In the genomic region with DNA sequence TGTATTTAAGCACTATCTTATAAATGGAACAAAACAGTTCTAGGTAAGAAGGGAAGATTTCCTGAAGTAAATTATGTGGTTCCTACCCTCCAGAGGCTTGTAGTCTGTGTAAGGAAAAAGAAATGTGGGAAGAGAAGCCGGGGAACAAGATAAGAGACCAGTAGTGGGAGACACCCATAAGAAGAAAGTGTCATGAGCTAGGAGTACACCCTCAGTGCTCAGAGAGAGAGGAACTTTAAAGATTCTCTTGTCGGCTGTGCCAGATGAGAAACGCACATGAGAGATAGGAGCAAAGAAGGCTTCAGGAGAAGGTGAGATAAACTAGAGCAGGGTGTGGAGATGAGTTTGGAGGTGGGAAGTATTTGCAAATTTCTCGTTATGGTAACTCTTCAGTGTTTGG, we compare ENCODE assay signal across 22 cellular contexts.
"Had no signal": no experiment of that assay in that cellular context is flagged by ENCODE, and none has a peak within 500 bp of the region (broad histone marks: within the 10 kb centered on the region; RNA-seq: fewer than 3 reads in every experiment).

No MANE protein-coding gene starts in this region.

- H3K27me3 Mint-ChIP-seq: activated B cell treated with CpG ODN at 0.5 μM for 24 hours; activated CD4-positive, alpha-beta T cell treated with anti-CD3 and anti-CD28 coated beads, Interleukin-2, amount 10 ng/mL, durations not matched to agents 24 days and 14 days; IgD-negative memory B cell had no signal

- H3K9me3 Mint-ChIP-seq: activated B cell treated with CpG ODN at 0.5 μM for 24 hours; activated CD4-positive, alpha-beta T cell treated with anti-CD3 and anti-CD28 coated beads, Interleukin-2, amount 10 ng/mL, durations not matched to agents 24 days and 14 days; activated naive CD4-positive, alpha-beta T cell treated with anti-CD3 and anti-CD28 coated beads, Interleukin-2, amount 50 U/mL, for 72 hours; IgD-negative memory B cell; T-helper 1 cell treated with Interleukin-12 subunit alpha and Interleukin-12 subunit beta and Interleukin-4 antibody, amounts not matched to agents 30 μg/mL and 1 μg/mL, for 36 hours had no signal

- H3K4me3 Mint-ChIP-seq: activated B cell treated with CpG ODN at 0.5 μM for 24 hours; activated CD4-positive, alpha-beta T cell treated with anti-CD3 and anti-CD28 coated beads, Interleukin-2, amount 10 ng/mL, durations not matched to agents 24 days and 14 days; IgD-negative memory B cell; T-helper 1 cell treated with Interleukin-12 subunit alpha and Interleukin-12 subunit beta and Interleukin-4 antibody, amounts not matched to agents 30 μg/mL and 1 μg/mL, for 36 hours had no signal

- ATAC-seq: activated naive CD4-positive, alpha-beta T cell treated with anti-CD3 and anti-CD28 coated beads, Interleukin-2, amount 50 U/mL, for 72 hours had no signal

- H3K4me1 Mint-ChIP-seq: activated B cell treated with CpG ODN at 0.5 μM for 24 hours; activated CD4-positive, alpha-beta T cell treated with anti-CD3 and anti-CD28 coated beads, Interleukin-2, amount 10 ng/mL, durations not matched to agents 24 days and 14 days; IgD-negative memory B cell had no signal

- DNase-seq: activated B cell treated with CpG ODN at 0.5 μM for 24 hours; activated CD4-positive, alpha-beta T cell treated with anti-CD3 and anti-CD28 coated beads for 1 hour; activated CD4-positive, alpha-beta T cell treated with anti-CD3 and anti-CD28 coated beads, Interleukin-2, amount 10 ng/mL, durations not matched to agents 24 days and 14 days; activated CD4-positive, alpha-beta T cell treated with anti-CD3 and anti-CD28 coated beads, Interleukin-2, amount 50 U/mL, for 48 hours; activated CD8-positive, alpha-beta memory T cell treated with anti-CD3 and anti-CD28 coated beads for 24 hours; activated effector memory CD4-positive, alpha-beta T cell treated with anti-CD3 and anti-CD28 coated beads, Interleukin-2, amount 50 U/mL, for 16 hours; activated naive CD4-positive, alpha-beta T cell treated with Interleukin-2 at 50 U/mL for 16 hours; activated T-cell treated with anti-CD3 and anti-CD28 coated beads, Interleukin-2, amount 50 U/mL, for 48 hours; MG63; NCI-H1105; NCI-H1436; NCI-H1694 treated with DMSO at 0.1 percent for 48 hours; NCI-H2029 treated with DMSO at 0.1 percent for 48 hours; NCI-H345; NCI-H510A; NCI-H526 treated with DMSO at 0.1 percent for 48 hours; NCI-H82; SHP77; T-helper 9 cell had no signal

- H3K27ac Mint-ChIP-seq: activated B cell treated with CpG ODN at 0.5 μM for 24 hours; activated CD4-positive, alpha-beta T cell treated with anti-CD3 and anti-CD28 coated beads, Interleukin-2, amount 10 ng/mL, durations not matched to agents 24 days and 14 days; T-helper 1 cell treated with Interleukin-12 subunit alpha and Interleukin-12 subunit beta and Interleukin-4 antibody, amounts not matched to agents 30 μg/mL and 1 μg/mL, for 36 hours had no signal
